Comparison of ENCODE assay signal across 10 cellular contexts in genomic region chr11:67404515-67405195, GRCh38. TPM values are rescaled to one million over a fixed set of nuclear protein-coding genes. Genes with fewer than 3 reads are reported as not detected.
A peak's percentile ranks its signal among the peaks of the same experiment; 100 is the strongest.
DNase-seq lines count a peak whose midpoint lies in the region; ATAC-seq, FAIRE-seq and TF ChIP-seq lines count a peak whose summit lies in the region.
"Had no signal": no experiment of that assay in that cellular context is flagged by ENCODE, and none has a peak within 500 bp of the region (broad histone marks: within the 10 kb centered on the region; RNA-seq: fewer than 3 reads in every experiment).

No MANE protein-coding gene starts in this region.

- H3K36me3 Mint-ChIP-seq in stimulated activated naive B cell treated with anti-CD40 and anti-IgM and Interleukin-4, amounts not matched to agents 10 μg/mL and 1 μg/mL and 100 μg/mL, for 72 hours: peaks cover 25 to 40% of the 10 kb centered on the region in 2 donors

- peaks cover 54 to 79% of the 10 kb centered on the region in 2 donors for H3K4me1 Mint-ChIP-seq in stimulated activated naive B cell treated with anti-CD40 and anti-IgM and Interleukin-4, amounts not matched to agents 10 μg/mL and 1 μg/mL and 100 μg/mL, for 72 hours

- no peak overlapping the region for H3K4me3 ChIP-seq in H7 (ENCODE audit: insufficient read depth, low read depth, low read length)

- ATAC-seq in stimulated activated naive B cell treated with anti-CD40 and anti-IgM and Interleukin-4, amounts not matched to agents 10 μg/mL and 1 μg/mL and 100 μg/mL, for 72 hours (replicated peaks): no peak
- no peak for ATAC-seq in GM18519 (IDR thresholded peaks at IDR 0.05; ENCODE audit: low FRiP score, unreplicated experiment)
- no peak for ATAC-seq in GM21528 (IDR thresholded peaks at IDR 0.05; ENCODE audit: low FRiP score, unreplicated experiment)
- ATAC-seq in GM18517 (IDR thresholded peaks at IDR 0.05; ENCODE audit: unreplicated experiment): no peak

- H3K27ac Mint-ChIP-seq in stimulated activated naive B cell treated with anti-CD40 and anti-IgM and Interleukin-4, amounts not matched to agents 10 μg/mL and 1 μg/mL and 100 μg/mL, for 72 hours: peak overlapping the region; percentile 92

- peaks cover 4% of the 10 kb centered on the region for H3K36me3 ChIP-seq in H7 (replicated peaks; ENCODE audit: control insufficient read depth, insufficient read depth, low read length)

- no peak for TF ChIP-seq POLR2A in GM12891 (IDR thresholded peaks at IDR 0.05; ENCODE audit: low read depth, low read length)

- H3K4me3 Mint-ChIP-seq in stimulated activated naive B cell treated with anti-CD40 and anti-IgM and Interleukin-4, amounts not matched to agents 10 μg/mL and 1 μg/mL and 100 μg/mL, for 72 hours: peak overlapping the region; percentile 93 to 98

- no peaks in the 10 kb centered on the region for H3K9me3 Mint-ChIP-seq in stimulated activated naive B cell treated with anti-CD40 and anti-IgM and Interleukin-4, amounts not matched to agents 10 μg/mL and 1 μg/mL and 100 μg/mL, for 72 hours

- H3K27me3 Mint-ChIP-seq in stimulated activated naive B cell treated with anti-CD40 and anti-IgM and Interleukin-4, amounts not matched to agents 10 μg/mL and 1 μg/mL and 100 μg/mL, for 72 hours: no peaks in the 10 kb centered on the region

- no peaks in the 10 kb centered on the region for H3K27me3 ChIP-seq in H7 (ENCODE audit: control insufficient read depth, insufficient read depth, low read length)

- FAIRE-seq in GM12891 (lab: Jason Lieb, UNC): peak; percentile 59
- FAIRE-seq: G401.6 had no signal

- no peak for DNase-seq in GM12891 (ENCODE audit: insufficient read length, low spot score)
- DNase-seq in T-helper 22 cell (ENCODE audit: low read depth): peak; percentile 43
- DNase-seq in effector CD4-positive, alpha-beta T cell: peak; percentile 38
- DNase-seq in stimulated activated naive B cell treated with anti-CD40 and anti-IgM and Interleukin-4, amounts not matched to agents 10 μg/mL and 1 μg/mL and 100 μg/mL, for 72 hours: no peak
- DNase-seq in H7: no peak
- DNase-seq: hypothalamus had no signal

TF ChIP-seq in GM12891, 5 proteins besides CTCF, POLR2A, EP300 and RAD21:
- no peak for TF ChIP-seq PAX5 (IDR thresholded peaks at IDR 0.05; ENCODE audit: insufficient read depth, low read length, severe bottlenecking)
- no peak for TF ChIP-seq POLR2AphosphoS5 (IDR thresholded peaks at IDR 0.05; ENCODE audit: low read depth, low read length)
- no peak for TF ChIP-seq SPI1 (IDR thresholded peaks at IDR 0.05; ENCODE audit: low read depth, low read length)
- TF ChIP-seq POU2F2 (IDR thresholded peaks at IDR 0.05; ENCODE audit: low read depth, low read length): no peak
- no peak for TF ChIP-seq TAF1 (IDR thresholded peaks at IDR 0.05; ENCODE audit: low read depth, low read length)

RNA-seq across cellular contexts. Expression of gene TBC1D10C, which starts 0.8 kb away (rescaled TPM):
- 37.0 TPM for polyA plus RNA-seq in GM12891 (2012; ENCODE audit: low read depth, missing spikeins)
- total RNA-seq in H7 (2014; rRNA removed; shearing (Covaris generic)): 0.44 and 0.52 TPM in 2 replicates

RNA-seq across cellular contexts. Expression of gene PPP1CA, which starts 3.0 kb away (rescaled TPM):
- polyA plus RNA-seq in GM12891 (2012; ENCODE audit: low read depth, missing spikeins): 202 TPM
- 246 and 314 TPM in 2 replicates for total RNA-seq in H7 (2014; rRNA removed; shearing (Covaris generic))

RNA-seq across cellular contexts. Expression of gene CARNS1, which starts 10.8 kb away (rescaled TPM):
- polyA plus RNA-seq in GM12891 (2012; ENCODE audit: low read depth, missing spikeins): 0.23 TPM
- total RNA-seq in H7 (2014; rRNA removed; shearing (Covaris generic)): 0.07 and 0.17 TPM in 2 replicates

RNA-seq across cellular contexts. Expression of gene RAD9A, which starts 12.9 kb away (rescaled TPM):
- 17.9 TPM for polyA plus RNA-seq in GM12891 (2012; ENCODE audit: low read depth, missing spikeins)
- 20.2 and 27.0 TPM in 2 replicates for total RNA-seq in H7 (2014; rRNA removed; shearing (Covaris generic))

RNA-seq across cellular contexts. Expression of gene RPS6KB2, which starts 23.6 kb away (rescaled TPM):
- 38.0 TPM for polyA plus RNA-seq in GM12891 (2012; ENCODE audit: low read depth, missing spikeins)
- 88.9 and 90.2 TPM in 2 replicates for total RNA-seq in H7 (2014; rRNA removed; shearing (Covaris generic))

Comparison
In these comparisons a context has a peak if more than half of its experiments do, and no peak if none do; other contexts are left out.
1. DNase-seq: peak in T-helper 22 cell (single experiment) and effector CD4-positive, alpha-beta T cell (single experiment); none in GM12891 (single experiment), stimulated activated naive B cell treated with anti-CD40 and anti-IgM and Interleukin-4, amounts not matched to agents 10 μg/mL and 1 μg/mL and 100 μg/mL, for 72 hours (single experiment) and H7 (single experiment).